1 cellular context compared by ENCODE assay signal in genomic region chr17:40118093-40118492, GRCh38.
TF ChIP-seq lines count a peak whose summit lies in the region.

No MANE protein-coding gene starts in this region.

TF ChIP-seq in K562, 482 proteins besides CTCF, POLR2A, EP300 and RAD21:
- TF ChIP-seq ZNF12 (CRISPR knock-in tag; IDR thresholded peaks at IDR 0.05) (no peak), ZNF780A (CRISPR knock-in tag; IDR thresholded peaks at IDR 0.05) (no peak), ZNF655 (CRISPR knock-in tag; IDR thresholded peaks at IDR 0.05) (no peak), MIER1 (IDR thresholded peaks at IDR 0.05; ENCODE audit: low read depth) (no peak), NONO (IDR thresholded peaks at IDR 0.05; ENCODE audit: low read depth in 2 of 2, low read length in 1 of 2) (no peak), SPI1 (IDR thresholded peaks at IDR 0.05; ENCODE audit: borderline replicate concordance, low read depth, low read length) (peak; percentile 71)
